ENCODE assay signal across 1 cellular context in the genomic region with DNA sequence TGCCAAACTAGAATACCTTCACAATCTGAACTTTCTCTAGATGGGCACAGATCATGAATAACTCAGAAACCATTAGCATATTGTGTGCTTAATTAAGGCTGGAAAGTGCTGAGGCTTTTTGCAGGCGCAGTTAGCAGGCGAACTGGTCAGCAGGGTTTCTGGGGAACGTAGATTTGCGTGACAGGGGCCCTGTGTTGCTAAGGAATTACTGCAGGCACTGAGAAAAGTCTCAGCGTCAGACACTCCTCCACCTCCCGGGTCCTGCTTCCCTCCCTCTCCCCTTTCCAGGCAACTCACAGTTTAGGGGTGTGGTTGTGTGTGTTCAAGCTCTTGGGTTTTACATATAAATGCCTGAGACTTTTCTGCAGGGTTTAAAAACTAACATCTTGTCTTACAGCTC.
TF ChIP-seq lines count a peak whose summit lies in the region.

No MANE protein-coding gene starts in this region.

TF ChIP-seq in GM12878, 131 proteins besides CTCF, POLR2A, EP300 and RAD21 (continued from another document):
- TF ChIP-seq PBX3 (IDR thresholded peaks at IDR 0.05; ENCODE audit: insufficient replicate concordance, low read depth, low read length): no peak
- no peak for TF ChIP-seq FOXM1 (IDR thresholded peaks at IDR 0.05; ENCODE audit: low read depth, low read length)
- TF ChIP-seq DPF2 (IDR thresholded peaks at IDR 0.05): no peak
- peak; percentile 73 for TF ChIP-seq ZNF24 (IDR thresholded peaks at IDR 0.05)
- TF ChIP-seq JUNB (IDR thresholded peaks at IDR 0.05): no peak
- TF ChIP-seq IKZF2 (IDR thresholded peaks at IDR 0.05): peak in 1 of 2 experiments; percentile 27; a peak in 1 of 4 replicates
- 0 out of 2 replicates have a peak, but pooled peaks have one; percentile 23 for TF ChIP-seq LARP7 (IDR thresholded peaks at IDR 0.05)
- TF ChIP-seq RELA (IDR thresholded peaks at IDR 0.05; ENCODE audit: borderline replicate concordance, partially characterized antibody): no peak
- TF ChIP-seq ZNF687 (IDR thresholded peaks at IDR 0.05): no peak
- peak; percentile 77 for TF ChIP-seq POLR2AphosphoS5 (IDR thresholded peaks at IDR 0.05; ENCODE audit: low read length)
